In genomic region chr13:44151474-44151873, GRCh38 we compare ENCODE assay signal across 20 cellular contexts.
DNase-seq lines count a peak whose midpoint lies in the region; ATAC-seq and TF ChIP-seq lines count a peak whose summit lies in the region.
"Had no signal": no experiment of that assay in that cellular context is flagged by ENCODE, and none has a peak within 500 bp of the region (broad histone marks: within the 10 kb centered on the region; RNA-seq: fewer than 3 reads in every experiment).

No MANE protein-coding gene starts in this region.

- H3K36me3 ChIP-seq in left ventricle myocardium inferior = no peaks in the 10 kb centered on the region
- H3K36me3 ChIP-seq in heart left ventricle = no peaks in the 10 kb centered on the region
- no peaks in the 10 kb centered on the region for H3K36me3 ChIP-seq in tibial artery
- H3K36me3 ChIP-seq in testis (ENCODE audit: low read depth, missing control alignments) = no peaks in the 10 kb centered on the region
- H3K36me3 ChIP-seq: HAP-1, SJSA1 had no signal

- H3K9me3 ChIP-seq in left ventricle myocardium inferior (replicated peaks) (no peaks in the 10 kb centered on the region), heart left ventricle (no peaks in the 10 kb centered on the region), tibial artery (no peaks in the 10 kb centered on the region), testis (no peaks in the 10 kb centered on the region)
- H3K9me3 ChIP-seq: HAP-1, SJSA1 had no signal

- H3K27me3 ChIP-seq in left ventricle myocardium inferior (ENCODE audit: low read depth) (no peaks in the 10 kb centered on the region), heart left ventricle (no peaks in the 10 kb centered on the region), tibial artery (no peaks in the 10 kb centered on the region), testis (no peaks in the 10 kb centered on the region)
- H3K27me3 ChIP-seq: SJSA1 had no signal

- H3K27ac ChIP-seq in left ventricle myocardium inferior (replicated peaks) = peak overlapping the region; percentile 54
- H3K27ac ChIP-seq in heart left ventricle = peak overlapping the region in 1 of 12 donors; percentile 31
- H3K27ac ChIP-seq in tibial artery = peak overlapping the region; percentile 58 to 61
- no peak overlapping the region for H3K27ac ChIP-seq in testis
- H3K27ac ChIP-seq: SJSA1 had no signal

- 48 to 69% (median 60%) methylated on average over 2 of the region's 2 CpGs for WGBS in heart left ventricle, 4 donors
- WGBS in testis, 2 donors = 92 to 100% methylated on average over 1 to 2 of the region's 2 CpGs

- peaks cover 28% of the 10 kb centered on the region for H3K4me1 ChIP-seq in left ventricle myocardium inferior
- H3K4me1 ChIP-seq in heart left ventricle = peaks cover 0 to 17% (median 5%) of the 10 kb centered on the region in 12 donors
- peaks cover 0 to 49% (median 16%) of the 10 kb centered on the region in 4 donors for H3K4me1 ChIP-seq in tibial artery
- peaks cover 18% of the 10 kb centered on the region for H3K4me1 ChIP-seq in testis
- H3K4me1 ChIP-seq: HAP-1, SJSA1 had no signal

- ATAC-seq in heart left ventricle (no peak), left lobe of liver (peak; percentile 84), GM21619 (IDR thresholded peaks at IDR 0.05; ENCODE audit: unreplicated experiment) (no peak)
- ATAC-seq: GM12878, GM23338 had no signal

- DNase-seq in left ventricle myocardium inferior = no peak
- no peak for DNase-seq in heart left ventricle
- DNase-seq in NCI-H82 treated with DMSO at 0.1 percent for 48 hours (lab: John Stamatoyannopoulos, UW; ENCODE audit: unreplicated experiment) = peak; percentile 62
- DNase-seq in left lobe of liver (ENCODE audit: low spot score) = no peak
- no peak for DNase-seq in tibial artery
- no peak for DNase-seq in nucleus accumbens (lab: John Stamatoyannopoulos, UW)
- no peak for DNase-seq in testis
- DNase-seq: DMS79 treated with DMSO at 0.1 percent for 48 hours, KG1, MV-4-11, NCI-H1105 treated with DMSO at 0.1 percent for 48 hours, NCI-H187, NCI-H2107, NCI-H510A, NCI-H748 treated with DMSO at 0.1 percent for 48 hours had no signal

- intact Hi-C loops in left ventricle myocardium inferior (cut with micrococcal nuclease) = no loop called here
- intact Hi-C loops in heart left ventricle (cut with DNase I) = no loop called here
- intact Hi-C loops in tibial artery (cut with DNase I; ENCODE audit: low total_unique reads) = no loop called here
- intact Hi-C loops in testis (cut with DNase I; ENCODE audit: low total_unique reads) = no loop called here

- no peak for TF ChIP-seq POLR2A in heart left ventricle (IDR thresholded peaks at IDR 0.05)
- no peak for TF ChIP-seq POLR2A in testis (IDR thresholded peaks at IDR 0.05)

- H3K4me3 ChIP-seq in left ventricle myocardium inferior = no peak overlapping the region
- no peak overlapping the region for H3K4me3 ChIP-seq in heart left ventricle
- no peak overlapping the region for H3K4me3 ChIP-seq in tibial artery
- H3K4me3 ChIP-seq in testis = no peak overlapping the region
- H3K4me3 ChIP-seq: GM12878, GM23338, HAP-1, SJSA1 had no signal

- TF ChIP-seq CTCF in left ventricle myocardium inferior (IDR thresholded peaks at IDR 0.05; ENCODE audit: borderline replicate concordance) = no peak
- TF ChIP-seq CTCF in heart left ventricle (IDR thresholded peaks at IDR 0.05) = no peak
- no peak for TF ChIP-seq CTCF in tibial artery (IDR thresholded peaks at IDR 0.05)
- no peak for TF ChIP-seq CTCF in testis (IDR thresholded peaks at IDR 0.05)

Comparison
In these comparisons a context has a peak if more than half of its experiments do, and no peak if none do; other contexts are left out.
1. H3K27ac ChIP-seq: peak in left ventricle myocardium inferior (single experiment) and tibial artery (2 of 2); none in testis (0 of 2).